ENCODE assay signal across 15 cellular contexts in the genomic region with DNA sequence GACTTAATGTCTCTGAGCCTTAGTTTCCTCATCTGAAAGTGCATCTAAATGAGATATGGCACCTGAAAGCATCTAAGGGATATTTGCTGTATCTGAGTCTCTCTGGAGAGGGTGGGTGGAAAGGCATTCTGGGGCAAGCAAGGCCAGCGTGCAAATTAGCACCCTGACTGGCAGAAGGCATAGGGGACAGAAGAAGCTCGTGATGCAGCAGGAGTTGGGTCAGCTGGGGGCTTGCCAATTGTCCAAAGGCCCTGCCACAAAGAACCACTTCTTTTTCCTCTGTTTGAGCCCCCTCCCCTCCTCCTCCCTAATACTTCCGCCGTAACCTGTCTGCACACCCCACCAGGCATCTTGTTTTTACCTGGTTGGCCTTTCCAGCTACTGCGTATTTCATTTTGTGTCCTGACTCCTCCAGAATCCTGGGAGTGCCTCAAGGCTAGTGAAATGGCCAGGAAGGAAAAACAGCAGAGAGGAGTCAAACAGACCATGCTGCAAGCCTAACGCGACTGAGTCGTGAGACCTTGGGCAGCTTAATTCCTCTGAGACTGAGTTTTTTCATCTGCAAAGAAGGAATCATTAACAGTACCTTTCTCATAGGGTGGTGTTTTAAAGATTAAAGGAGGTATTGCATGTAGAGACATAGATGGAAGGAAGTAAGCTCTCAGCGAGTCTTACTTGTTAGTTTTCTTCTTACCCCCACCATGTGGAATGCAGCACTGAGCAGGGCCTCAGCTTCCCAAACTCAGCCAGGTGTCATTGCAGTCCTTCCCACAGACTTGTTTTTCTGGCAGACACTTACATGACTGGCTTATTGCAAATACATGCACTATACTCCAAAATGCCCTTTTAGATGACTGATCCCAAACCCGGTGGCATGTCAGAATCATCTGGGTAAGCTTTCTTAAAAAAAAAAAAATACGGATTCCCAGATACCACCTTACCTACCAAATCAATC.
"Had no signal": no experiment of that assay in that cellular context is flagged by ENCODE, and none has a peak within 500 bp of the region (broad histone marks: within the 10 kb centered on the region; RNA-seq: fewer than 3 reads in every experiment).

No MANE protein-coding gene starts in this region.

- H3K9me3 ChIP-seq: ovary, SJSA1, thoracic aorta had no signal

- H3K36me3 ChIP-seq: ovary, thoracic aorta had no signal

- H3K4me1 ChIP-seq: SJSA1 had no signal

- H3K27me3 ChIP-seq: ovary, SJSA1 had no signal

- ATAC-seq: activated naive CD8-positive, alpha-beta T cell treated with anti-CD3 and anti-CD28 coated beads, Interleukin-2, amount 50 U/mL, for 24 hours; esophagus mucosa; sciatic nerve; stimulated activated naive CD8-positive, alpha-beta T cell treated with anti-CD3 and anti-CD28 coated beads, Interleukin-15, amount 100 ng/mL, for 72 hours had no signal

- H3K4me3 Mint-ChIP-seq: activated CD4-positive, alpha-beta T cell treated with anti-CD3 and anti-CD28 coated beads, Interleukin-2, amount 10 ng/mL, durations not matched to agents 7 days and 5 days; activated naive CD8-positive, alpha-beta T cell treated with anti-CD3 and anti-CD28 coated beads, Interleukin-2, amount 50 U/mL, for 24 hours had no signal

- DNase-seq: activated CD4-positive, alpha-beta T cell treated with anti-CD3 and anti-CD28 coated beads, Interleukin-2, amount 10 ng/mL, durations not matched to agents 7 days and 5 days; activated gamma-delta T cell treated with Interleukin-2 at 50 U/mL for 16 hours; activated naive CD8-positive, alpha-beta T cell treated with anti-CD3 and anti-CD28 coated beads, Interleukin-2, amount 50 U/mL, for 24 hours; activated T-cell treated with anti-CD3 and anti-CD28 coated beads, Interleukin-2, amount 50 U/mL, for 48 hours; aorta; dorsolateral prefrontal cortex; hippocampal formation; kidney glomerular epithelial cell; ovary; stimulated activated naive CD8-positive, alpha-beta T cell treated with anti-CD3 and anti-CD28 coated beads, Interleukin-15, amount 100 ng/mL, for 72 hours had no signal

- H3K9me3 Mint-ChIP-seq: activated CD4-positive, alpha-beta T cell treated with anti-CD3 and anti-CD28 coated beads, Interleukin-2, amount 10 ng/mL, durations not matched to agents 7 days and 5 days; activated naive CD8-positive, alpha-beta T cell treated with anti-CD3 and anti-CD28 coated beads, Interleukin-2, amount 50 U/mL, for 24 hours; stimulated activated naive CD8-positive, alpha-beta T cell treated with anti-CD3 and anti-CD28 coated beads, Interleukin-15, amount 100 ng/mL, for 72 hours; T-helper 2 cell treated with Interferon-gamma antibody and Interleukin-4, amounts not matched to agents 5 μg/mL and 100 μg/mL, for 36 hours had no signal

- H3K27ac ChIP-seq: dorsolateral prefrontal cortex, ovary, SJSA1, thoracic aorta had no signal

- H3K27ac Mint-ChIP-seq: activated naive CD8-positive, alpha-beta T cell treated with anti-CD3 and anti-CD28 coated beads, Interleukin-2, amount 50 U/mL, for 24 hours; stimulated activated naive CD8-positive, alpha-beta T cell treated with anti-CD3 and anti-CD28 coated beads, Interleukin-15, amount 100 ng/mL, for 72 hours had no signal

- H3K4me3 ChIP-seq: dorsolateral prefrontal cortex, ovary, SJSA1, thoracic aorta had no signal
